In the genomic region with DNA sequence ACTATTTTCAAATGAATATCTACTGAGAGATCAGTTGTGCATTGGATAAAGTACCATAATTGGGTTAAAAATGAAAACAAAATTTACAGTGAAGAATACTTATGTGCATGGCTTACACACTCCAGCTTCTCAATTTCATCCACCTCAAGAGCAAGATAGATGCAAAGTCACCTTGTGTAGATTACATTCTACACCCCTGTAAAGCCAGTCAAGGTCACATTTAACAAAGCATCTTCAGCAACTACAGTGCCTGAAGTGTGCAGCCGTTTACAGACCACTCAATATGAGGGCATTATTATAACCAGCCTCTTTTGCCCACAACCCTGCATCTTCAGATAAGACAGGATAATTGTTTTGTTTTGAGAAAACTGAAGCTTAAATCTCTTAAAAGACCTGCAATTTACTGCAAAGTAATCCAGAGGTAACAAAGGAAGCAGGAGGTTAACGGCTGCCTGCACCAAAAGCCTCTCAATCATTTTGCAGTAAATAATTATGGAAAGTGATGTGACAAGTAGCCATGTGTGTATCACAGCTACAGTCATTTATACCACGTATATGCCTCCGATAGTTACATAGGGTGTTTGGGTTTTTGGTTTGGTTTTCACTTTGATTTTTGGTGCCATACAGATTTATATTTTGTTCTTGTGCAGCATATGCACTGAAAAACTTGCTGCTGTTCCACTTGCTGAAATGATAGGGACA, we compare ENCODE assay signal across 10 cellular contexts. TPM values are rescaled to one million over a fixed set of nuclear protein-coding genes. Genes with fewer than 3 reads are reported as not detected.
DNase-seq lines count a peak whose midpoint lies in the region; ATAC-seq and TF ChIP-seq lines count a peak whose summit lies in the region.
"Had no signal": no experiment of that assay in that cellular context is flagged by ENCODE, and none has a peak within 500 bp of the region (broad histone marks: within the 10 kb centered on the region; RNA-seq: fewer than 3 reads in every experiment).

No MANE protein-coding gene starts in this region.

- H3K79me2 ChIP-seq in SK-N-SH (ENCODE audit: insufficient read depth) (peaks cover 96% of the 10 kb centered on the region), OCI-LY3 (ENCODE audit: low read length) (peaks cover 52% of the 10 kb centered on the region)

- H3K27me3 ChIP-seq in SK-N-SH (ENCODE audit: insufficient read depth) = no peaks in the 10 kb centered on the region
- H3K27me3 ChIP-seq in OCI-LY3 (ENCODE audit: low read depth, low read length) = no peaks in the 10 kb centered on the region
- H3K27me3 ChIP-seq in skeletal muscle tissue (ENCODE audit: control insufficient read depth in 3 of 3, insufficient read depth in 3 of 3, low read length in 3 of 3) = no peaks in the 10 kb centered on the region

- H3K4me2 ChIP-seq in SK-N-SH (peak overlapping the region; percentile 81), OCI-LY3 (ENCODE audit: low read length) (peak overlapping the region; percentile 54)

- ATAC-seq in SK-N-SH treated with all-trans-retinoic acid at 6 μM for 48 hours (no peak), GM21360 (IDR thresholded peaks at IDR 0.05; ENCODE audit: unreplicated experiment) (no peak)

- WGBS in SK-N-SH (ENCODE audit: low lambda C conversion rate) = 44% methylated on average over 4 of the region's 4 CpGs

- H3F3A ChIP-seq in SK-N-SH (replicated peaks; ENCODE audit: insufficient read depth) = peaks cover 49% of the 10 kb centered on the region

- no peak overlapping the region for H2AFZ ChIP-seq in SK-N-SH (ENCODE audit: low read depth)
- no peak overlapping the region for H2AFZ ChIP-seq in OCI-LY3 (ENCODE audit: low read depth, low read length)

- no peak for TF ChIP-seq EP300 in SK-N-SH (IDR thresholded peaks at IDR 0.05; ENCODE audit: borderline replicate concordance in 1 of 2, low read depth in 1 of 2, low read length in 1 of 2)

- peak overlapping the region; percentile 22 to 79 for H3K27ac ChIP-seq in SK-N-SH (ENCODE audit: low read depth in 2 of 2, low read length in 1 of 2)
- H3K27ac ChIP-seq in OCI-LY3 (ENCODE audit: low read length) = no peak overlapping the region
- H3K27ac ChIP-seq in skeletal muscle tissue (ENCODE audit: low read depth, low read length) = peak overlapping the region; percentile 26
- H3K27ac ChIP-seq: C4-2B had no signal

- peak overlapping the region; percentile 15; the same call in 1 of the 2 replicates for H3K9ac ChIP-seq in SK-N-SH
- no peak overlapping the region for H3K9ac ChIP-seq in OCI-LY3 (ENCODE audit: low read length)
- peak overlapping the region; percentile 63 to 65 (median 64) for H3K9ac ChIP-seq in skeletal muscle tissue (ENCODE audit: low read depth in 1 of 3, low read length in 3 of 3)

- H3K36me3 ChIP-seq in SK-N-SH (replicated peaks in 1 of 2; ENCODE audit: control insufficient read depth in 1 of 2, insufficient read depth in 2 of 2, low read length in 1 of 2) (peaks cover 69 to 72% of the 10 kb centered on the region in 2 experiments), OCI-LY3 (replicated peaks; ENCODE audit: low read depth, low read length) (peaks cover 53% of the 10 kb centered on the region), skeletal muscle tissue (ENCODE audit: control insufficient read depth in 3 of 3, insufficient read depth in 3 of 3, low read length in 3 of 3) (peaks cover 0 to 5% (median 0%) of the 10 kb centered on the region in 3 donors)

- TF ChIP-seq CTCF in SK-N-SH (IDR thresholded peaks at IDR 0.05) (no peak), OCI-LY3 (IDR thresholded peaks at IDR 0.05; ENCODE audit: low read depth, low read length) (no peak), epithelial cell of esophagus (IDR thresholded peaks at IDR 0.05; ENCODE audit: insufficient read depth, low read depth, low read length, missing control alignments) (no peak)

- TF ChIP-seq RAD21 in SK-N-SH (IDR thresholded peaks at IDR 0.05; ENCODE audit: low read length) = no peak

- H4K20me1 ChIP-seq in SK-N-SH (ENCODE audit: insufficient read depth) = peaks cover 87% of the 10 kb centered on the region
- H4K20me1 ChIP-seq in OCI-LY3 (ENCODE audit: insufficient read depth, low read length) = peaks cover 3% of the 10 kb centered on the region; the same call in 1 of the 2 replicates

- POLR2A ChIA-PET in SK-N-SH (lab: Yijun Ruan, JAX) = no interaction called here

- H3K9me2 ChIP-seq in SK-N-SH = no peaks in the 10 kb centered on the region

- DNase-seq in SK-N-SH (no peak), epithelial cell of esophagus (ENCODE audit: low read depth) (no peak), ureter (ENCODE audit: low spot score) (no peak), NCI-H446 (lab: John Stamatoyannopoulos, UW) (no peak)
- DNase-seq: activated CD4-positive, alpha-beta T cell treated with anti-CD3 and anti-CD28 coated beads, Interleukin-2, amount 50 U/mL, for 48 hours had no signal

- CTCF ChIA-PET in SK-N-SH (lab: Yijun Ruan, JAX) = interaction anchor here (0.6 to 4.0 kb wide), 6 partner anchors 22 to 255 kb away, joined by 3 to 38 read pairs (median 3); no protein-coding TSS in a partner anchor

- peak overlapping the region; percentile 72 to 87 for H3K4me3 ChIP-seq in SK-N-SH (ENCODE audit: low read depth in 2 of 2, low read length in 1 of 2)
- no peak overlapping the region for H3K4me3 ChIP-seq in OCI-LY3 (ENCODE audit: low read length)
- peak overlapping the region; percentile 41 for H3K4me3 ChIP-seq in epithelial cell of esophagus (ENCODE audit: low read length)
- H3K4me3 ChIP-seq in skeletal muscle tissue (ENCODE audit: low read length in 3 of 3) = peak overlapping the region; percentile 57 to 80 (median 63)

- H3K4me1 ChIP-seq in SK-N-SH (ENCODE audit: control insufficient read depth in 1 of 2, insufficient read depth in 2 of 2, low read depth in 1 of 2, low read length in 1 of 2) (peaks cover 23 to 44% of the 10 kb centered on the region in 2 experiments; a peak in 3 of 4 replicates), OCI-LY3 (ENCODE audit: low read length) (peaks cover 54% of the 10 kb centered on the region), skeletal muscle tissue (ENCODE audit: control insufficient read depth in 3 of 3, insufficient read depth in 3 of 3, low read length in 3 of 3) (peaks cover 27 to 48% (median 47%) of the 10 kb centered on the region in 3 donors)

- H3K9me3 ChIP-seq in SK-N-SH (no peaks in the 10 kb centered on the region), OCI-LY3 (ENCODE audit: insufficient read depth, low read length) (peaks cover 10% of the 10 kb centered on the region; the same call in 1 of the 2 replicates), skeletal muscle tissue (ENCODE audit: control insufficient read depth in 3 of 3, low read length in 3 of 3) (no peaks in the 10 kb centered on the region)

TF ChIP-seq in SK-N-SH, 30 proteins besides CTCF, POLR2A, EP300 and RAD21:
- TF ChIP-seq TAF1 (IDR thresholded peaks at IDR 0.05; ENCODE audit: borderline replicate concordance, low read depth, low read length) = no peak
TF ChIP-seq in SK-N-SH: peak in this region for 0.

TF ChIP-seq in SK-N-SH treated with all-trans-retinoic acid at 6 μM for 48 hours, 23 proteins besides CTCF, POLR2A, EP300 and RAD21 (continues in another document):
- TF ChIP-seq, protein P1, sequence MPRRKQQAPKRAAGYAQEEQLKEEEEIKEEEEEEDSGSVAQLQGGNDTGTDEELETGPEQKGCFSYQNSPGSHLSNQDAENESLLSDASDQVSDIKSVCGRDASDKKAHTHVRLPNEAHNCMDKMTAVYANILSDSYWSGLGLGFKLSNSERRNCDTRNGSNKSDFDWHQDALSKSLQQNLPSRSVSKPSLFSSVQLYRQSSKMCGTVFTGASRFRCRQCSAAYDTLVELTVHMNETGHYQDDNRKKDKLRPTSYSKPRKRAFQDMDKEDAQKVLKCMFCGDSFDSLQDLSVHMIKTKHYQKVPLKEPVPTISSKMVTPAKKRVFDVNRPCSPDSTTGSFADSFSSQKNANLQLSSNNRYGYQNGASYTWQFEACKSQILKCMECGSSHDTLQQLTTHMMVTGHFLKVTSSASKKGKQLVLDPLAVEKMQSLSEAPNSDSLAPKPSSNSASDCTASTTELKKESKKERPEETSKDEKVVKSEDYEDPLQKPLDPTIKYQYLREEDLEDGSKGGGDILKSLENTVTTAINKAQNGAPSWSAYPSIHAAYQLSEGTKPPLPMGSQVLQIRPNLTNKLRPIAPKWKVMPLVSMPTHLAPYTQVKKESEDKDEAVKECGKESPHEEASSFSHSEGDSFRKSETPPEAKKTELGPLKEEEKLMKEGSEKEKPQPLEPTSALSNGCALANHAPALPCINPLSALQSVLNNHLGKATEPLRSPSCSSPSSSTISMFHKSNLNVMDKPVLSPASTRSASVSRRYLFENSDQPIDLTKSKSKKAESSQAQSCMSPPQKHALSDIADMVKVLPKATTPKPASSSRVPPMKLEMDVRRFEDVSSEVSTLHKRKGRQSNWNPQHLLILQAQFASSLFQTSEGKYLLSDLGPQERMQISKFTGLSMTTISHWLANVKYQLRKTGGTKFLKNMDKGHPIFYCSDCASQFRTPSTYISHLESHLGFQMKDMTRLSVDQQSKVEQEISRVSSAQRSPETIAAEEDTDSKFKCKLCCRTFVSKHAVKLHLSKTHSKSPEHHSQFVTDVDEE (CRISPR knock-in tag; IDR thresholded peaks at IDR 0.05) = no peak
- no peak for TF ChIP-seq OSR1 (CRISPR knock-in tag; IDR thresholded peaks at IDR 0.05)
- TF ChIP-seq SNAI2 (CRISPR knock-in tag; IDR thresholded peaks at IDR 0.05) = no peak
- no peak for TF ChIP-seq TOX (CRISPR knock-in tag; IDR thresholded peaks at IDR 0.05; ENCODE audit: borderline replicate concordance)
- no peak for TF ChIP-seq ZNF70 (CRISPR knock-in tag; IDR thresholded peaks at IDR 0.05)
- TF ChIP-seq ZFP3 (CRISPR knock-in tag; IDR thresholded peaks at IDR 0.05) = no peak
- no peak for TF ChIP-seq CSDC2 (CRISPR knock-in tag; IDR thresholded peaks at IDR 0.05)

RNA-seq across cellular contexts. Expression of gene PURB, which starts 4.9 kb away (rescaled TPM):
- 4.1 and 4.8 TPM in 2 replicates for polyA plus RNA-seq in SK-N-SH (2012; rRNA removed)
- 7.9 and 8.7 TPM in 2 replicates for polyA plus RNA-seq in SK-N-SH (2012; cell fraction: cytosol; rRNA removed)
- polyA plus RNA-seq in SK-N-SH (2012; cell fraction: nucleus; rRNA removed) = 3.3 and 5.1 TPM in 2 replicates
- 32.9 TPM for total RNA-seq in skeletal muscle tissue
- total RNA-seq in ureter = 26.4 TPM

RNA-seq across cellular contexts. Expression of gene H2AZ2, which starts 32.6 kb away (rescaled TPM):
- 207 and 389 TPM in 2 replicates for polyA plus RNA-seq in SK-N-SH (2012; rRNA removed)
- 318 and 348 TPM in 2 replicates for polyA plus RNA-seq in SK-N-SH (2012; cell fraction: cytosol; rRNA removed)
- polyA plus RNA-seq in SK-N-SH (2012; cell fraction: nucleus; rRNA removed) = 80.0 and 111 TPM in 2 replicates
- total RNA-seq in skeletal muscle tissue (96.0 TPM), ureter (104 TPM)
